In genomic region chr15:66369773-66370651, GRCh38 we compare ENCODE assay signal across 8 cellular contexts. TPM values are rescaled to one million over a fixed set of nuclear protein-coding genes. Genes with fewer than 3 reads are reported as not detected.
A peak's percentile ranks its signal among the peaks of the same experiment; 100 is the strongest.
DNase-seq lines count a peak whose midpoint lies in the region; ATAC-seq lines count a peak whose summit lies in the region.

No MANE protein-coding gene starts in this region.

- ATAC-seq in GM19395 (IDR thresholded peaks at IDR 0.05; ENCODE audit: unreplicated experiment) = no peak
- ATAC-seq in GM19035 (IDR thresholded peaks at IDR 0.05; ENCODE audit: unreplicated experiment) = no peak

- H3K27ac Mint-ChIP-seq in activated CD4-positive, alpha-beta memory T cell treated with anti-CD3 and anti-CD28 coated beads for 36 hours = peak overlapping the region; percentile 98

- intact Hi-C loops in activated CD4-positive, alpha-beta memory T cell treated with anti-CD3 and anti-CD28 coated beads for 36 hours (cut with micrococcal nuclease) = loop anchor here (1.0 to 5.0 kb wide), 3 partner anchors 14 to 127 kb away; partner anchors contain the start of genes MAP2K1, SNAPC5 and TIPIN

- no peaks in the 10 kb centered on the region for H3K36me3 Mint-ChIP-seq in activated CD4-positive, alpha-beta memory T cell treated with anti-CD3 and anti-CD28 coated beads for 36 hours

- POLR2A ChIA-PET in activated CD4-positive, alpha-beta memory T cell treated with anti-CD3 and anti-CD28 coated beads for 36 hours (lab: Charles Lee) = interaction anchor here (0.6 to 1.9 kb wide), 4 partner anchors 14 to 128 kb away, joined by 3 to 11 read pairs (median 6); partner anchors contain the start of genes MAP2K1, SNAPC5 and TIPIN

- H3K27me3 Mint-ChIP-seq in activated CD4-positive, alpha-beta memory T cell treated with anti-CD3 and anti-CD28 coated beads for 36 hours = no peaks in the 10 kb centered on the region

- DNase-seq in DMS79 treated with DMSO at 0.1 percent for 48 hours (lab: John Stamatoyannopoulos, UW) (peak; percentile 22), KBM-7 (peak; percentile 94), foreskin melanocyte (peak; percentile 56), renal cortical epithelial cell (ENCODE audit: low read depth) (peak; percentile 48), superior temporal gyrus (ENCODE audit: extremely low spot score) (no peak)
- DNase-seq in activated CD4-positive, alpha-beta memory T cell treated with anti-CD3 and anti-CD28 coated beads for 36 hours = peak; percentile 66

- H3K4me3 Mint-ChIP-seq in activated CD4-positive, alpha-beta memory T cell treated with anti-CD3 and anti-CD28 coated beads for 36 hours = peak overlapping the region; percentile 69

- peaks cover 7% of the 10 kb centered on the region for H3K9me3 Mint-ChIP-seq in activated CD4-positive, alpha-beta memory T cell treated with anti-CD3 and anti-CD28 coated beads for 36 hours

- in situ Hi-C loops in KBM-7 (cut with MboI; ENCODE audit: low pct_unique_long_range_greater_than_20kb, low sequenced_read_pairs) = no loop called here

- peaks cover 15% of the 10 kb centered on the region for H3K4me1 Mint-ChIP-seq in activated CD4-positive, alpha-beta memory T cell treated with anti-CD3 and anti-CD28 coated beads for 36 hours (ENCODE audit: low read depth)

- CTCF ChIA-PET in activated CD4-positive, alpha-beta memory T cell treated with anti-CD3 and anti-CD28 coated beads for 36 hours (lab: Charles Lee) = interaction anchor here (1.1 kb wide), 1 partner anchor 16 kb away, joined by 7 read pairs; the partner anchor contains the start of gene MAP2K1

RNA-seq across cellular contexts. Expression of gene TIPIN, which starts 13.5 kb away (rescaled TPM):
- 10 to 100 TPM; 43.2 to 45.9 TPM for total RNA-seq in activated CD4-positive, alpha-beta memory T cell treated with anti-CD3 and anti-CD28 coated beads for 36 hours
- total RNA-seq in renal cortical epithelial cell = 8.7 and 9.4 TPM in 2 replicates

RNA-seq across cellular contexts. Expression of gene MAP2K1, which starts 16.7 kb away (rescaled TPM):
- 10 to 100 TPM; 91.8 to 91.9 TPM for total RNA-seq in activated CD4-positive, alpha-beta memory T cell treated with anti-CD3 and anti-CD28 coated beads for 36 hours
- total RNA-seq in renal cortical epithelial cell = 53.3 and 63.9 TPM in 2 replicates
